ENCODE assay signal across 1 cellular context in genomic region chr7:27121656-27122055, GRCh38.
A peak's percentile ranks its signal among the peaks of the same experiment; 100 is the strongest.
TF ChIP-seq lines count a peak whose summit lies in the region.

No MANE protein-coding gene starts in this region.

TF ChIP-seq in HEK293T, 16 proteins besides CTCF, POLR2A, EP300 and RAD21:
- TF ChIP-seq CTBP1 (IDR thresholded peaks at IDR 0.05; ENCODE audit: borderline replicate concordance) (peak; percentile 84), ELF4 (IDR thresholded peaks at IDR 0.05) (no peak), FOXM1 (IDR thresholded peaks at IDR 0.05; ENCODE audit: borderline replicate concordance) (no peak)
- TF ChIP-seq, protein P1, sequence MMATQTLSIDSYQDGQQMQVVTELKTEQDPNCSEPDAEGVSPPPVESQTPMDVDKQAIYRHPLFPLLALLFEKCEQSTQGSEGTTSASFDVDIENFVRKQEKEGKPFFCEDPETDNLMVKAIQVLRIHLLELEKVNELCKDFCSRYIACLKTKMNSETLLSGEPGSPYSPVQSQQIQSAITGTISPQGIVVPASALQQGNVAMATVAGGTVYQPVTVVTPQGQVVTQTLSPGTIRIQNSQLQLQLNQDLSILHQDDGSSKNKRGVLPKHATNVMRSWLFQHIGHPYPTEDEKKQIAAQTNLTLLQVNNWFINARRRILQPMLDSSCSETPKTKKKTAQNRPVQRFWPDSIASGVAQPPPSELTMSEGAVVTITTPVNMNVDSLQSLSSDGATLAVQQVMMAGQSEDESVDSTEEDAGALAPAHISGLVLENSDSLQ (IDR thresholded peaks at IDR 0.05) = peak; percentile 91
